ENCODE assay signal across 8 cellular contexts in the genomic region with DNA sequence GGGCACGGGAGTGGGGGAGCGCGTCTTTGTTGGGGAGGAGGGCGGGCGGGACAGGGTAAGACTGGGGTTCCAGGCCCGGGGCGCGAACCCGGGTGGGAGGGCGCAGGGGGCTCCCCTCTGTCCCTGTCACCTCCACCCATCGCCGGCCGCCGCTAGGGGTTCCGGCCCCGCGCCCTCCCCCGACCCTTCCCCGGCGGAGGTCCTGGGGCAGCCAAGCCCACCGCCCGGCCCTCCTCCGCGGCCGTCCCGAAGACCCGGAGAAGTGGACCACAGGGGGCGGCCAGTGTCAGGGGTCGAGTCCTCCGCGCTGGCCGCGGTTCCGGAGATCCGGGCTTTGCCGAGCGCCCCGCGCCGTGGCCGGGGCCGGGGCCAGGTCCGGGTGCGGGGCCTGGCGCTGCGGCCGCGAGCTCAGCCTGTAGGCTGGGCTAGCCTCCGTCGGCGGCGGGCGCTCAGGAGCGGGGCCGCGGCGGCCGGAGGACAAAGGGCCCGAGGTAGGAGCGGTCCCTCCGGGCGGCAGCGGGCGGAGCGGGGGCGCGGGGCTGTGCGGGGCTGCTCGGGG. TPM values are rescaled to one million over a fixed set of nuclear protein-coding genes. Genes with fewer than 3 reads are reported as not detected.
DNase-seq lines count a peak whose midpoint lies in the region; ATAC-seq and TF ChIP-seq lines count a peak whose summit lies in the region.

No MANE protein-coding gene starts in this region.

- no peak overlapping the region for H3K4me3 Mint-ChIP-seq in osteocyte (ENCODE audit: unreplicated experiment)
- H3K4me3 Mint-ChIP-seq in activated CD4-positive, alpha-beta memory T cell treated with anti-CD3 and anti-CD28 coated beads for 36 hours = no peak overlapping the region

- H3K4me3 ChIP-seq in heart right ventricle (peak overlapping the region; percentile 43 to 75 (median 50)), rectal smooth muscle tissue (ENCODE audit: low read length) (peak overlapping the region; percentile 63)

- no peaks in the 10 kb centered on the region for H3K36me3 Mint-ChIP-seq in osteocyte (ENCODE audit: unreplicated experiment)
- H3K36me3 Mint-ChIP-seq in activated CD4-positive, alpha-beta memory T cell treated with anti-CD3 and anti-CD28 coated beads for 36 hours = no peaks in the 10 kb centered on the region

- peaks cover 0 to 20% (median 5%) of the 10 kb centered on the region in 9 donors for H3K4me1 ChIP-seq in heart right ventricle
- peaks cover 3% of the 10 kb centered on the region for H3K4me1 ChIP-seq in rectal smooth muscle tissue (ENCODE audit: control insufficient read depth, insufficient read depth, low read length)

- POLR2A ChIA-PET in activated CD4-positive, alpha-beta memory T cell treated with anti-CD3 and anti-CD28 coated beads for 36 hours (lab: Charles Lee) = no interaction called here

- intact Hi-C loops in heart right ventricle (cut with DNase I) = loop anchor here in 1 of 10 donors (5.0 kb wide), 1 partner anchor 200 kb away; no protein-coding TSS in a partner anchor
- intact Hi-C loops in activated CD4-positive, alpha-beta memory T cell treated with anti-CD3 and anti-CD28 coated beads for 36 hours (cut with micrococcal nuclease) = no loop called here

- peaks cover 73% of the 10 kb centered on the region for H3K27me3 Mint-ChIP-seq in osteocyte (ENCODE audit: unreplicated experiment)
- H3K27me3 Mint-ChIP-seq in activated CD4-positive, alpha-beta memory T cell treated with anti-CD3 and anti-CD28 coated beads for 36 hours = peaks cover 45% of the 10 kb centered on the region

- ATAC-seq in SK-N-SH treated with all-trans-retinoic acid at 6 μM for 48 hours = peak; percentile 62
- peak; percentile 28 to 80 (median 64) for ATAC-seq in heart right ventricle
- no peak for ATAC-seq in GM21381 (IDR thresholded peaks at IDR 0.05; ENCODE audit: unreplicated experiment)
- ATAC-seq in GM21367 (IDR thresholded peaks at IDR 0.05; ENCODE audit: unreplicated experiment) = no peak

- DNase-seq in GM03348 (ENCODE audit: low spot score) (peak; percentile 41), heart right ventricle (peak in 1 of 2 donors; percentile 44), osteocyte (ENCODE audit: extremely low spot score, unreplicated experiment) (no peak)
- no peak for DNase-seq in activated CD4-positive, alpha-beta memory T cell treated with anti-CD3 and anti-CD28 coated beads for 36 hours

- 1% methylated on average over 40 to 69 of the region's 69 CpGs for WGBS in heart right ventricle, 2 donors

- TF ChIP-seq CTCF in heart right ventricle (IDR thresholded peaks at IDR 0.05) (peak in 2 of 9 donors; percentile 10 to 12), osteocyte (IDR thresholded peaks at IDR 0.05) (no peak)

- peaks cover 16% of the 10 kb centered on the region for H3K4me1 Mint-ChIP-seq in osteocyte (ENCODE audit: unreplicated experiment)
- peaks cover 6% of the 10 kb centered on the region for H3K4me1 Mint-ChIP-seq in activated CD4-positive, alpha-beta memory T cell treated with anti-CD3 and anti-CD28 coated beads for 36 hours (ENCODE audit: low read depth)

- no peaks in the 10 kb centered on the region for H3K9me3 ChIP-seq in heart right ventricle

- CTCF ChIA-PET in activated CD4-positive, alpha-beta memory T cell treated with anti-CD3 and anti-CD28 coated beads for 36 hours (lab: Charles Lee) = interaction anchor here (2.4 to 6.2 kb wide), 2 partner anchors 100 to 102 kb away, joined by 15 to 234 read pairs; no protein-coding TSS in a partner anchor

- H3K27me3 ChIP-seq in heart right ventricle (peaks cover 0 to 87% (median 40%) of the 10 kb centered on the region in 7 donors), rectal smooth muscle tissue (ENCODE audit: control insufficient read depth, insufficient read depth, low read length) (peaks cover 10% of the 10 kb centered on the region)

- H3K27ac ChIP-seq in heart right ventricle (peak overlapping the region in 7 of 10 donors; percentile 2 to 55 (median 14)), rectal smooth muscle tissue (ENCODE audit: low read depth, low read length) (no peak overlapping the region)

- no peaks in the 10 kb centered on the region for H3K36me3 ChIP-seq in heart right ventricle
- H3K36me3 ChIP-seq in rectal smooth muscle tissue (ENCODE audit: control insufficient read depth, insufficient read depth, low read length) = peaks cover 2% of the 10 kb centered on the region

- no peak overlapping the region for H3K27ac Mint-ChIP-seq in osteocyte (ENCODE audit: unreplicated experiment)
- no peak overlapping the region for H3K27ac Mint-ChIP-seq in activated CD4-positive, alpha-beta memory T cell treated with anti-CD3 and anti-CD28 coated beads for 36 hours

- no peaks in the 10 kb centered on the region for H3K9me3 Mint-ChIP-seq in osteocyte (ENCODE audit: unreplicated experiment)
- no peaks in the 10 kb centered on the region for H3K9me3 Mint-ChIP-seq in activated CD4-positive, alpha-beta memory T cell treated with anti-CD3 and anti-CD28 coated beads for 36 hours

- no peak overlapping the region for H3K9ac ChIP-seq in rectal smooth muscle tissue (ENCODE audit: low read length)

TF ChIP-seq in SK-N-SH treated with all-trans-retinoic acid at 6 μM for 48 hours, 23 proteins besides CTCF, POLR2A, EP300 and RAD21 (continues in another document):
- TF ChIP-seq, protein P1, sequence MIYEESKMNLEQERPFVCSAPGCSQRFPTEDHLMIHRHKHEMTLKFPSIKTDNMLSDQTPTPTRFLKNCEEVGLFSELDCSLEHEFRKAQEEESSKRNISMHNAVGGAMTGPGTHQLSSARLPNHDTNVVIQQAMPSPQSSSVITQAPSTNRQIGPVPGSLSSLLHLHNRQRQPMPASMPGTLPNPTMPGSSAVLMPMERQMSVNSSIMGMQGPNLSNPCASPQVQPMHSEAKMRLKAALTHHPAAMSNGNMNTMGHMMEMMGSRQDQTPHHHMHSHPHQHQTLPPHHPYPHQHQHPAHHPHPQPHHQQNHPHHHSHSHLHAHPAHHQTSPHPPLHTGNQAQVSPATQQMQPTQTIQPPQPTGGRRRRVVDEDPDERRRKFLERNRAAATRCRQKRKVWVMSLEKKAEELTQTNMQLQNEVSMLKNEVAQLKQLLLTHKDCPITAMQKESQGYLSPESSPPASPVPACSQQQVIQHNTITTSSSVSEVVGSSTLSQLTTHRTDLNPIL (CRISPR knock-in tag; IDR thresholded peaks at IDR 0.05; ENCODE audit: low read depth) = no peak
- TF ChIP-seq ZFP30 (CRISPR knock-in tag; IDR thresholded peaks at IDR 0.05) (0 out of 2 replicates have a peak, but pooled peaks have one; percentile 12), ZNF8 (CRISPR knock-in tag; IDR thresholded peaks at IDR 0.05) (peak; percentile 41; the same call in 1 of the 2 replicates), CSDC2 (CRISPR knock-in tag; IDR thresholded peaks at IDR 0.05) (no peak), ISL1 (CRISPR knock-in tag; IDR thresholded peaks at IDR 0.05) (no peak), OSR1 (CRISPR knock-in tag; IDR thresholded peaks at IDR 0.05) (no peak), ARNTL (CRISPR knock-in tag; IDR thresholded peaks at IDR 0.05; ENCODE audit: borderline replicate concordance, low read depth) (no peak), PPARA (CRISPR knock-in tag; IDR thresholded peaks at IDR 0.05; ENCODE audit: borderline replicate concordance) (no peak), BACH2 (CRISPR knock-in tag; IDR thresholded peaks at IDR 0.05; ENCODE audit: borderline replicate concordance) (peak; percentile 23; the same call in 1 of the 2 replicates), TCF4 (CRISPR knock-in tag; IDR thresholded peaks at IDR 0.05; ENCODE audit: borderline replicate concordance) (no peak), GLIS3 (CRISPR knock-in tag; IDR thresholded peaks at IDR 0.05) (0 out of 2 replicates have a peak, but pooled peaks have one; percentile 24), ESRRG (CRISPR knock-in tag; IDR thresholded peaks at IDR 0.05) (no peak), RARB (CRISPR knock-in tag; IDR thresholded peaks at IDR 0.05) (no peak)
- TF ChIP-seq, protein P2, sequence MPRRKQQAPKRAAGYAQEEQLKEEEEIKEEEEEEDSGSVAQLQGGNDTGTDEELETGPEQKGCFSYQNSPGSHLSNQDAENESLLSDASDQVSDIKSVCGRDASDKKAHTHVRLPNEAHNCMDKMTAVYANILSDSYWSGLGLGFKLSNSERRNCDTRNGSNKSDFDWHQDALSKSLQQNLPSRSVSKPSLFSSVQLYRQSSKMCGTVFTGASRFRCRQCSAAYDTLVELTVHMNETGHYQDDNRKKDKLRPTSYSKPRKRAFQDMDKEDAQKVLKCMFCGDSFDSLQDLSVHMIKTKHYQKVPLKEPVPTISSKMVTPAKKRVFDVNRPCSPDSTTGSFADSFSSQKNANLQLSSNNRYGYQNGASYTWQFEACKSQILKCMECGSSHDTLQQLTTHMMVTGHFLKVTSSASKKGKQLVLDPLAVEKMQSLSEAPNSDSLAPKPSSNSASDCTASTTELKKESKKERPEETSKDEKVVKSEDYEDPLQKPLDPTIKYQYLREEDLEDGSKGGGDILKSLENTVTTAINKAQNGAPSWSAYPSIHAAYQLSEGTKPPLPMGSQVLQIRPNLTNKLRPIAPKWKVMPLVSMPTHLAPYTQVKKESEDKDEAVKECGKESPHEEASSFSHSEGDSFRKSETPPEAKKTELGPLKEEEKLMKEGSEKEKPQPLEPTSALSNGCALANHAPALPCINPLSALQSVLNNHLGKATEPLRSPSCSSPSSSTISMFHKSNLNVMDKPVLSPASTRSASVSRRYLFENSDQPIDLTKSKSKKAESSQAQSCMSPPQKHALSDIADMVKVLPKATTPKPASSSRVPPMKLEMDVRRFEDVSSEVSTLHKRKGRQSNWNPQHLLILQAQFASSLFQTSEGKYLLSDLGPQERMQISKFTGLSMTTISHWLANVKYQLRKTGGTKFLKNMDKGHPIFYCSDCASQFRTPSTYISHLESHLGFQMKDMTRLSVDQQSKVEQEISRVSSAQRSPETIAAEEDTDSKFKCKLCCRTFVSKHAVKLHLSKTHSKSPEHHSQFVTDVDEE (CRISPR knock-in tag; IDR thresholded peaks at IDR 0.05) = peak; percentile 88

RNA-seq across cellular contexts. Expression of a gene that starts 16.6 kb away (rescaled TPM):
- total RNA-seq in heart right ventricle = 10 to 100 TPM; 11.3 to 18.6 (median 14.6) TPM
- polyA plus RNA-seq in heart right ventricle = 10 to 100 TPM in 1 of 2 donors, 1 to 10 TPM in 1; 8.1 to 10.1 TPM
- total RNA-seq in osteocyte = 14.8 and 16.9 TPM in 2 replicates
- 10 to 100 TPM in 1 of 2 experiments, 1 to 10 TPM in 1; 9.9 to 10.3 TPM for total RNA-seq in activated CD4-positive, alpha-beta memory T cell treated with anti-CD3 and anti-CD28 coated beads for 36 hours

RNA-seq across cellular contexts. Expression of a gene that starts 51.3 kb away (rescaled TPM):
- 10 to 100 TPM in 2 of 10 donors, 1 to 10 TPM in 8; 5.2 to 15.6 (median 8.0) TPM for total RNA-seq in heart right ventricle
- polyA plus RNA-seq in heart right ventricle = 1 to 10 TPM; 1.2 to 6.0 TPM
- total RNA-seq in osteocyte = 0.54 and 0.55 TPM in 2 replicates
- total RNA-seq in activated CD4-positive, alpha-beta memory T cell treated with anti-CD3 and anti-CD28 coated beads for 36 hours = under 1 TPM; 0.29 to 0.81 TPM

Comparison
In these comparisons a context has a peak if more than half of its experiments do, and no peak if none do; other contexts are left out.
1. ATAC-seq: peak in SK-N-SH treated with all-trans-retinoic acid at 6 μM for 48 hours (single experiment) and heart right ventricle (8 of 8); none in GM21381 (single experiment) and GM21367 (single experiment).